Comparison of ENCODE assay signal across 1 cellular context in genomic region chr5:34524123-34524522, GRCh38.
A peak's percentile ranks its signal among the peaks of the same experiment; 100 is the strongest.
TF ChIP-seq lines count a peak whose summit lies in the region.

No MANE protein-coding gene starts in this region.

TF ChIP-seq in K562, 482 proteins besides CTCF, POLR2A, EP300 and RAD21 (continued from another document and continues in another):
- TF ChIP-seq NR0B1 (IDR thresholded peaks at IDR 0.05; ENCODE audit: partially characterized antibody) (no peak), NCOR1 (IDR thresholded peaks at IDR 0.05) (peak; percentile 10; the same call in 1 of the 2 replicates), RNF219 (CRISPR knock-in tag; IDR thresholded peaks at IDR 0.05) (no peak), ARID3A (IDR thresholded peaks at IDR 0.05; ENCODE audit: borderline replicate concordance, low read depth, low read length) (peak; percentile 59; the same call in 1 of the 2 replicates), E2F3 (CRISPR knock-in tag; IDR thresholded peaks at IDR 0.05) (no peak), ZC3H8 (IDR thresholded peaks at IDR 0.05) (no peak), BCOR (IDR thresholded peaks at IDR 0.05) (no peak), TSHZ1 (CRISPR knock-in tag; IDR thresholded peaks at IDR 0.05) (no peak), U2AF1 (optimal IDR thresholded peaks at IDR 0.05; ENCODE audit: low read depth, low read length) (no peak), TCF3 (CRISPR knock-in tag; IDR thresholded peaks at IDR 0.05) (peak; percentile 62), ZBTB34 (CRISPR knock-in tag; IDR thresholded peaks at IDR 0.05) (no peak), HMGN3 (IDR thresholded peaks at IDR 0.05; ENCODE audit: borderline replicate concordance, extremely low read depth, insufficient read length, low read depth, low read length) (no peak), ZNF695 (CRISPR knock-in tag; IDR thresholded peaks at IDR 0.05) (no peak), SNIP1 (IDR thresholded peaks at IDR 0.05; ENCODE audit: low read depth) (no peak), SMC3 (conservative IDR thresholded peaks at IDR 0.05; ENCODE audit: insufficient read depth, low read depth, low read length) (no peak), SAFB2 (IDR thresholded peaks at IDR 0.05; ENCODE audit: borderline replicate concordance, low read depth, low read length, severe bottlenecking) (no peak), ATF4 (CRISPR knock-in tag; IDR thresholded peaks at IDR 0.05) (no peak), MXD1 (CRISPR knock-in tag; IDR thresholded peaks at IDR 0.05; ENCODE audit: borderline replicate concordance, poor library complexity, severe bottlenecking) (no peak), EWSR1 (IDR thresholded peaks at IDR 0.05; ENCODE audit: borderline replicate concordance, low read depth, partially characterized antibody) (no peak), FOS (IDR thresholded peaks at IDR 0.05; ENCODE audit: extremely low read depth, insufficient read length) (peak; percentile 47), ELF2 (CRISPR knock-in tag; IDR thresholded peaks at IDR 0.05) (no peak), FOSL1 (tag; conservative IDR thresholded peaks at IDR 0.05) (peak; percentile 85), DNMT1 (IDR thresholded peaks at IDR 0.05) (no peak), SIRT6 (IDR thresholded peaks at IDR 0.05; ENCODE audit: low read depth, low read length) (no peak), ASH1L (IDR thresholded peaks at IDR 0.05; ENCODE audit: borderline replicate concordance, low read depth, partially characterized antibody) (no peak), IRF2 (CRISPR knock-in tag; IDR thresholded peaks at IDR 0.05) (no peak), CC2D1A (IDR thresholded peaks at IDR 0.05) (no peak), ZBTB17 (CRISPR knock-in tag; IDR thresholded peaks at IDR 0.05) (no peak), KHSRP (IDR thresholded peaks at IDR 0.05) (no peak), FOXP4 (CRISPR knock-in tag; IDR thresholded peaks at IDR 0.05; ENCODE audit: borderline replicate concordance) (no peak), TCF7L2 (IDR thresholded peaks at IDR 0.05; ENCODE audit: low read depth, low read length) (no peak), CBFB (CRISPR knock-in tag; IDR thresholded peaks at IDR 0.05) (no peak), E2F1 (CRISPR knock-in tag; IDR thresholded peaks at IDR 0.05) (no peak), RBM22 (IDR thresholded peaks at IDR 0.05; ENCODE audit: low read depth, low read length, poor library complexity, severe bottlenecking) (no peak), ZNF212 (CRISPR knock-in tag; IDR thresholded peaks at IDR 0.05) (no peak), TEAD4 (IDR thresholded peaks at IDR 0.05; ENCODE audit: low read length) (peak; percentile 35), TEAD4 (CRISPR knock-in tag; IDR thresholded peaks at IDR 0.05; ENCODE audit: borderline replicate concordance) (no peak), ATF7 (IDR thresholded peaks at IDR 0.05) (no peak), MEF2D (tag; conservative IDR thresholded peaks at IDR 0.05; ENCODE audit: low read depth) (no peak), ZFP30 (CRISPR knock-in tag; IDR thresholded peaks at IDR 0.05; ENCODE audit: borderline replicate concordance) (no peak), PRDM10 (IDR thresholded peaks at IDR 0.05; ENCODE audit: partially characterized antibody) (no peak), ZNF316 (IDR thresholded peaks at IDR 0.05) (no peak), TCF7 (IDR thresholded peaks at IDR 0.05; ENCODE audit: borderline replicate concordance) (no peak), KDM1A (IDR thresholded peaks at IDR 0.05) (0 out of 4 replicates have a peak, but pooled peaks of 1 of the 2 experiments have one; percentile 22), USF2 (CRISPR knock-in tag; IDR thresholded peaks at IDR 0.05) (no peak), GATA2 (CRISPR knock-in tag; IDR thresholded peaks at IDR 0.05) (no peak), SETDB1 (IDR thresholded peaks at IDR 0.05; ENCODE audit: low read length) (no peak)
